In genomic region chr5:121174351-121174750, GRCh38 we compare ENCODE assay signal across 26 cellular contexts.
"Had no signal": no experiment of that assay in that cellular context is flagged by ENCODE, and none has a peak within 500 bp of the region (broad histone marks: within the 10 kb centered on the region; RNA-seq: fewer than 3 reads in every experiment).

No MANE protein-coding gene starts in this region.

- H3K36me3 Mint-ChIP-seq: activated naive CD4-positive, alpha-beta T cell treated with anti-CD3 and anti-CD28 coated beads, Interleukin-2, amount 50 U/mL, for 72 hours; naive B cell; stimulated activated memory B cell treated with anti-CD40 and anti-IgM and Interleukin-4, amounts not matched to agents 10 μg/mL and 1 μg/mL and 100 μg/mL, for 72 hours; WTC11 had no signal

- FAIRE-seq: astrocyte had no signal

- H3K27me3 Mint-ChIP-seq: activated T-cell treated with anti-CD3 and anti-CD28 coated beads, Interleukin-2, amount 50 U/mL, for 24 hours; activated T-helper 17 cell treated with anti-CD3 and anti-CD28 coated beads, Interleukin-2, amount 50 U/mL, for 72 hours; central memory CD8-positive, alpha-beta T cell; naive B cell; stimulated activated memory B cell treated with anti-CD40 and anti-IgM and Interleukin-4, amounts not matched to agents 10 μg/mL and 1 μg/mL and 100 μg/mL, for 72 hours had no signal

- H3K36me3 ChIP-seq: adrenal gland, breast epithelium, colonic mucosa, lower lobe of right lung, right lobe of liver, stomach, suprapubic skin, transverse colon, vagina had no signal

- H3K4me1 ChIP-seq: adrenal gland, breast epithelium, colonic mucosa, foreskin keratinocyte, lower lobe of right lung, right lobe of liver, transverse colon, vagina had no signal

- H3K9me3 ChIP-seq: adrenal gland, breast epithelium, colonic mucosa, lower lobe of right lung, right lobe of liver, stomach, suprapubic skin, transverse colon, vagina had no signal

- H3K27ac Mint-ChIP-seq: activated naive CD4-positive, alpha-beta T cell treated with anti-CD3 and anti-CD28 coated beads, Interleukin-2, amount 50 U/mL, for 72 hours; activated T-cell treated with anti-CD3 and anti-CD28 coated beads, Interleukin-2, amount 50 U/mL, for 24 hours; activated T-helper 17 cell treated with anti-CD3 and anti-CD28 coated beads, Interleukin-2, amount 50 U/mL, for 72 hours; naive B cell; stimulated activated memory B cell treated with anti-CD40 and anti-IgM and Interleukin-4, amounts not matched to agents 10 μg/mL and 1 μg/mL and 100 μg/mL, for 72 hours; WTC11 had no signal

- H3K4me3 Mint-ChIP-seq: activated T-cell treated with anti-CD3 and anti-CD28 coated beads, Interleukin-2, amount 50 U/mL, for 24 hours; activated T-helper 17 cell treated with anti-CD3 and anti-CD28 coated beads, Interleukin-2, amount 50 U/mL, for 72 hours; central memory CD8-positive, alpha-beta T cell; naive B cell; neural crest cell; stimulated activated memory B cell treated with anti-CD40 and anti-IgM and Interleukin-4, amounts not matched to agents 10 μg/mL and 1 μg/mL and 100 μg/mL, for 72 hours; WTC11 had no signal

- H3K9me3 Mint-ChIP-seq: activated naive CD4-positive, alpha-beta T cell treated with anti-CD3 and anti-CD28 coated beads, Interleukin-2, amount 50 U/mL, for 72 hours; neural crest cell; stimulated activated memory B cell treated with anti-CD40 and anti-IgM and Interleukin-4, amounts not matched to agents 10 μg/mL and 1 μg/mL and 100 μg/mL, for 72 hours; WTC11 had no signal

- H3K4me1 Mint-ChIP-seq: activated T-helper 17 cell treated with anti-CD3 and anti-CD28 coated beads, Interleukin-2, amount 50 U/mL, for 72 hours; central memory CD8-positive, alpha-beta T cell; naive B cell; neural crest cell; stimulated activated memory B cell treated with anti-CD40 and anti-IgM and Interleukin-4, amounts not matched to agents 10 μg/mL and 1 μg/mL and 100 μg/mL, for 72 hours had no signal

- DNase-seq: activated CD4-positive, alpha-beta T cell treated with anti-CD3 and anti-CD28 coated beads, Interleukin-2, amount 50 U/mL, for 4 hours; activated CD8-positive, alpha-beta memory T cell treated with anti-CD3 and anti-CD28 coated beads for 24 hours; activated CD8-positive, alpha-beta memory T cell treated with anti-CD3 and anti-CD28 coated beads, Interleukin-2, amount 50 U/mL, for 4 hours; activated T-cell treated with anti-CD3 and anti-CD28 coated beads, Interleukin-2, amount 50 U/mL, for 24 hours; adrenal gland; colonic mucosa; foreskin keratinocyte; lower lobe of right lung; naive B cell; occipital lobe; right lobe of liver; stimulated activated CD4-positive, alpha-beta T cell treated with anti-CD3 and anti-CD28 coated beads, Interleukin-2, amount 100 ng/mL, for 24 hours; stomach; T-helper 9 cell; transverse colon had no signal

- H3K27ac ChIP-seq: adrenal gland, breast epithelium, colonic mucosa, foreskin keratinocyte, lower lobe of right lung, right lobe of liver, skin epidermis, stomach, suprapubic skin, transverse colon, vagina had no signal

- H3K4me3 ChIP-seq: adrenal gland, breast epithelium, colonic mucosa, lower lobe of right lung, right lobe of liver, skin epidermis, stomach, suprapubic skin, transverse colon, vagina had no signal

- H3K27me3 ChIP-seq: adrenal gland, breast epithelium, colonic mucosa, foreskin keratinocyte, right lobe of liver, stomach, suprapubic skin, transverse colon, vagina had no signal
